ENCODE assay signal across 14 cellular contexts in the genomic region with DNA sequence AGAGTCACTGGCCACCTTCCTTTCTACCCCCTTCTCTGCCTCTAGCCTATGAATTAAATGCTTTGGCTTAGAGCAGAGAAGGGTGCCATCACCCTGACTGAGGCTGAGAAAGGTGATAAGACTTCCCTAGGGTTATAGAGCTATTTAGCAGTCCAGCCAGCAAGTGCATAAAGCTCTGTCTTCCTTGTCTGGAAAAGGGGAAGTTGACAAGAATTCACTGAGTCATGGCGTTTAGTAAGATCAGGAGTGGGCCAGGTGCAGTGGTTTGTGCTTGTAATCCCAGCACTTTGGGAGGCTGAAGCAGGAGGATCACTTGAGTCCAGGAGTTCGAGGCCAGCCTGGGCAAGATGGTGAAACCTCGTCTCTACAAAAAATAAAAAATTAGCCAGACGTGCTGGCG.
"Had no signal": no experiment of that assay in that cellular context is flagged by ENCODE, and none has a peak within 500 bp of the region (broad histone marks: within the 10 kb centered on the region; RNA-seq: fewer than 3 reads in every experiment).

No MANE protein-coding gene starts in this region.

- H3K27ac ChIP-seq: body of pancreas, transverse colon, vagina had no signal

- H3K9me3 ChIP-seq: body of pancreas, transverse colon, vagina had no signal

- FAIRE-seq: TTC549 had no signal

- H3K27me3 ChIP-seq: body of pancreas, transverse colon, vagina had no signal

- DNase-seq: activated CD4-positive, alpha-beta T cell treated with anti-CD3 and anti-CD28 coated beads, Interleukin-2, amount 10 ng/mL, durations not matched to agents 7 days and 5 days; activated CD8-positive, alpha-beta T cell treated with anti-CD3 and anti-CD28 coated beads, Interleukin-2, amount 10 ng/mL, durations not matched to agents 7 days and 5 days; activated naive CD4-positive, alpha-beta T cell treated with Interleukin-2 at 50 U/mL for 16 hours; activated naive CD8-positive, alpha-beta T cell treated with anti-CD3 and anti-CD28 coated beads, Interleukin-2, amount 10 ng/mL, durations not matched to agents 7 days and 5 days; activated T-cell treated with anti-CD3 and anti-CD28 coated beads, Interleukin-2, amount 50 U/mL, for 24 hours; amygdala; body of pancreas; effector memory CD8-positive, alpha-beta T cell; left ventricle myocardium superior; stimulated activated naive CD4-positive, alpha-beta T cell treated with Interleukin-2 at 50 U/mL for 16 hours; substantia nigra; transverse colon had no signal

- H3K36me3 ChIP-seq: transverse colon, vagina had no signal

- ATAC-seq: activated CD8-positive, alpha-beta T cell treated with anti-CD3 and anti-CD28 coated beads, Interleukin-2, amount 10 ng/mL, durations not matched to agents 7 days and 5 days; body of pancreas; effector memory CD8-positive, alpha-beta T cell; left ventricle myocardium superior had no signal

- H3K4me3 ChIP-seq: body of pancreas, transverse colon, vagina had no signal

- H3K4me1 ChIP-seq: body of pancreas, transverse colon, vagina had no signal
